ENCODE assay signal across 33 cellular contexts in the genomic region with DNA sequence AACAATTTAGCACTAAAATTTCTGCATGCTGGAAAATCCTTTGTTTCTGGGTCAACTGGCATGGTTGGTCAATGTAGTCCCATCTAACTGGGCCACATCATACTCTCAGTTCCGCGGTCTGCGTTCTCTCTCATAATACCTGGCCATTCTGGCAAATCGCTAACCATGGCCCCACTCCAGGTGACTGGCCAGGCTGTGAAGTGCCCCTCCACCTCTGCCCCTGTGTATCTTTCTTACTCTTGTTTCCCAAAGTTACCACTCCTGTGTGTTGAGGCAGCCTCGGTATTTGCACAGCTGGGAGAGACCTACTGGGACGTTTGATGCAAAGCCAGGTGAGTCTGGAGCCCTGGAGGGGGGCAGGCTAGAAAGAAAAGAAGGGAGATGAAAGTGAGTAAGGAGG. TPM values are rescaled to one million over a fixed set of nuclear protein-coding genes. Genes with fewer than 3 reads are reported as not detected.
A peak's percentile ranks its signal among the peaks of the same experiment; 100 is the strongest.
DNase-seq lines count a peak whose midpoint lies in the region; ATAC-seq, FAIRE-seq and TF ChIP-seq lines count a peak whose summit lies in the region.
"Had no signal": no experiment of that assay in that cellular context is flagged by ENCODE, and none has a peak within 500 bp of the region (broad histone marks: within the 10 kb centered on the region; RNA-seq: fewer than 3 reads in every experiment).

No MANE protein-coding gene starts in this region.

- intact Hi-C loops in body of pancreas (cut with DNase I): no loop called here
- intact Hi-C loops in pancreas (cut with DNase I): no loop called here
- intact Hi-C loops in thyroid gland (cut with DNase I): no loop called here
- intact Hi-C loops in head of caudate nucleus (cut with DNase I): no loop called here

- peaks cover 6% of the 10 kb centered on the region for H3K4me1 ChIP-seq in body of pancreas
- no peaks in the 10 kb centered on the region for H3K4me1 ChIP-seq in pancreas
- H3K4me1 ChIP-seq in thyroid gland: no peaks in the 10 kb centered on the region
- H3K4me1 ChIP-seq: BE2C had no signal

- H3K4me3 ChIP-seq in body of pancreas (no peak overlapping the region), pancreas (no peak overlapping the region), thyroid gland (replicated peaks in 1 of 3) (no peak overlapping the region)
- H3K4me3 ChIP-seq: BLaER1, GM12878 had no signal

- no peak for ATAC-seq in body of pancreas
- peak; percentile 51 to 79 (median 62) for ATAC-seq in pancreas
- no peak for ATAC-seq in GM18870 (IDR thresholded peaks at IDR 0.05; ENCODE audit: unreplicated experiment)
- no peak for ATAC-seq in HG02759 (IDR thresholded peaks at IDR 0.05; ENCODE audit: unreplicated experiment)
- ATAC-seq: GM12878 had no signal

- 55 to 60% methylated on average over 6 of the region's 6 CpGs for WGBS in body of pancreas, 2 donors
- 60 to 62% methylated on average over 6 of the region's 6 CpGs for WGBS in pancreas, 2 donors
- WGBS in thyroid gland, 2 donors: 69 to 70% methylated on average over 6 of the region's 6 CpGs

- no peaks in the 10 kb centered on the region for H3K36me3 ChIP-seq in body of pancreas (replicated peaks in 1 of 2; ENCODE audit: insufficient read depth in 1 of 2, low read depth in 2 of 2)
- H3K36me3 ChIP-seq in pancreas: no peaks in the 10 kb centered on the region
- no peaks in the 10 kb centered on the region for H3K36me3 ChIP-seq in thyroid gland
- H3K36me3 ChIP-seq: BE2C, BLaER1 had no signal

- H3K9me3 ChIP-seq in body of pancreas: no peaks in the 10 kb centered on the region
- no peaks in the 10 kb centered on the region for H3K9me3 ChIP-seq in pancreas
- H3K9me3 ChIP-seq in thyroid gland: no peaks in the 10 kb centered on the region
- H3K9me3 ChIP-seq: BE2C, BLaER1 had no signal

- no peak for FAIRE-seq in pancreas (lab: Jason Lieb, UNC)
- FAIRE-seq: A204.1, GM12878, GM12892, GM18507, GM19239 had no signal

- no peak for TF ChIP-seq POLR2A in body of pancreas (IDR thresholded peaks at IDR 0.05)
- no peak for TF ChIP-seq POLR2A in thyroid gland (IDR thresholded peaks at IDR 0.05)

- H3K27me3 ChIP-seq in body of pancreas (no peaks in the 10 kb centered on the region), pancreas (no peaks in the 10 kb centered on the region), thyroid gland (no peaks in the 10 kb centered on the region)
- H3K27me3 ChIP-seq: BE2C, BLaER1 had no signal

- DNase-seq in body of pancreas (peak in 3 of 4 donors; percentile 6 to 67 (median 61)), pancreas (peak in 1 of 6 donors; percentile 26), thyroid gland (peak; percentile 52 to 58), head of caudate nucleus (no peak), NCI-H2029 (lab: John Stamatoyannopoulos, UW) (no peak)
- DNase-seq: 8988T; ACHN; BE2C; C1 segment of cervical spinal cord; CD4-positive, alpha-beta memory T cell; CD4-positive, CD25-positive, alpha-beta regulatory T cell; CD8-positive, alpha-beta memory T cell; COR-L47; DMS 273 treated with DMSO at 0.1 percent for 48 hours; DMS153; DMS53; DMS79; DND-41; EL; GDM1 had no signal

- TF ChIP-seq CTCF in body of pancreas (IDR thresholded peaks at IDR 0.05) (no peak), pancreas (IDR thresholded peaks at IDR 0.05) (no peak), thyroid gland (IDR thresholded peaks at IDR 0.05) (no peak)

- H3K27ac ChIP-seq in body of pancreas (no peak overlapping the region), pancreas (no peak overlapping the region), thyroid gland (no peak overlapping the region)
- H3K27ac ChIP-seq: BLaER1 had no signal

RNA-seq across cellular contexts. Expression of a gene that starts 2.0 kb away (rescaled TPM):
- total RNA-seq in body of pancreas (not detected), pancreas (under 1 TPM in 1 of 6 donors, not detected in 5; 0.13 TPM), thyroid gland (not detected)
- polyA plus RNA-seq in pancreas: not detected
- total RNA-seq: A673; CD4-positive, alpha-beta memory T cell; CD4-positive, CD25-positive, alpha-beta regulatory T cell; CD8-positive, alpha-beta memory T cell; Daoy; G401; GM12878 had no signal
- polyA plus RNA-seq: AG04450; CD14-positive monocyte; CD4-positive, alpha-beta memory T cell; CD4-positive, CD25-positive, alpha-beta regulatory T cell; CD8-positive, alpha-beta memory T cell; GM12878 had no signal

RNA-seq across cellular contexts. Expression of a gene that starts 32.0 kb away (rescaled TPM):
- total RNA-seq in body of pancreas (under 1 TPM in 1 of 2 donors, not detected in 1; 0.78 TPM), pancreas (under 1 TPM in 4 of 6 donors, not detected in 2; 0.03 to 0.09 (median 0.04) TPM), thyroid gland (not detected)
- polyA plus RNA-seq in pancreas: under 1 TPM in 1 of 2 donors, not detected in 1; 0.28 TPM
- total RNA-seq: A673; CD4-positive, alpha-beta memory T cell; CD4-positive, CD25-positive, alpha-beta regulatory T cell; CD8-positive, alpha-beta memory T cell; Daoy; G401; GM12878 had no signal
- polyA plus RNA-seq: AG04450; CD14-positive monocyte; CD4-positive, alpha-beta memory T cell; CD4-positive, CD25-positive, alpha-beta regulatory T cell; CD8-positive, alpha-beta memory T cell; GM12878 had no signal

Comparison
In these comparisons a context has a peak if more than half of its experiments do, and no peak if none do; other contexts are left out.
1. ATAC-seq: peak in pancreas (4 of 4); none in body of pancreas (single experiment), GM18870 (single experiment) and HG02759 (single experiment).
2. DNase-seq: peak in body of pancreas (3 of 4) and thyroid gland (2 of 2); none in head of caudate nucleus (0 of 42) and NCI-H2029 (single experiment).